In the genomic region with DNA sequence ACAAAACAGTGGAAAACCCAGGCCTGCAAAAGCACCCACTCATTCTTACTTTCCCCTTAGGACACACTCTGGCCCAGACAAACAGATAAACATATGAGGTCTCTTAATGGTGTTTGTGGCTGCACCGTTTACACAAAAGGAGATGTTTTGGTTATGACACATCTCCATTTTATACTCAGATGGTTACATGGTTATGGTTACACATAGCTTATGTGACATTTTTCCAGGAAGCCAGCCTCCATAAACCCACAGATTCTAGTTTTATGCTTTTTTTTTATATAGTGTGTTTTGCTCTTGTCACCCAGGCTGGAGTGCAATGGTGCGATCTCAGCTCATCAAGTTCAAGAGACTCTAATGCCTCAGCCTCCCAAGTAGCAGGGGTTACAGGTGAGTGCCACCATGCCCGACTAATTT, we compare ENCODE assay signal across 11 cellular contexts. TPM values are rescaled to one million over a fixed set of nuclear protein-coding genes. Genes with fewer than 3 reads are reported as not detected.
DNase-seq lines count a peak whose midpoint lies in the region; ATAC-seq lines count a peak whose summit lies in the region.
"Had no signal": no experiment of that assay in that cellular context is flagged by ENCODE, and none has a peak within 500 bp of the region (broad histone marks: within the 10 kb centered on the region; RNA-seq: fewer than 3 reads in every experiment).

No MANE protein-coding gene starts in this region.

- no peaks in the 10 kb centered on the region for H3K36me3 Mint-ChIP-seq in activated CD4-positive, alpha-beta T cell treated with anti-CD3 and anti-CD28 coated beads, Interleukin-2, amount 10 ng/mL, durations not matched to agents 7 days and 5 days (ENCODE audit: low read depth)
- peaks cover 11% of the 10 kb centered on the region for H3K36me3 Mint-ChIP-seq in central memory CD8-positive, alpha-beta T cell (ENCODE audit: insufficient read depth)

- H3K4me1 Mint-ChIP-seq in activated CD4-positive, alpha-beta T cell treated with anti-CD3 and anti-CD28 coated beads, Interleukin-2, amount 10 ng/mL, durations not matched to agents 7 days and 5 days = peaks cover 21% of the 10 kb centered on the region
- peaks cover 80% of the 10 kb centered on the region for H3K4me1 Mint-ChIP-seq in central memory CD8-positive, alpha-beta T cell

- peak; percentile 72 for ATAC-seq in central memory CD8-positive, alpha-beta T cell (replicated peaks; ENCODE audit: extremely low read depth, poor library complexity, severe bottlenecking)
- ATAC-seq in HG03135 (IDR thresholded peaks at IDR 0.05; ENCODE audit: unreplicated experiment) = no peak
- no peak for ATAC-seq in GM18873 (IDR thresholded peaks at IDR 0.05; ENCODE audit: low FRiP score, unreplicated experiment)

- POLR2A ChIA-PET in activated CD4-positive, alpha-beta T cell treated with anti-CD3 and anti-CD28 coated beads, Interleukin-2, amount 10 ng/mL, durations not matched to agents 7 days and 5 days (lab: Charles Lee) = no interaction called here

- DNase-seq in activated CD4-positive, alpha-beta T cell treated with anti-CD3 and anti-CD28 coated beads, Interleukin-2, amount 10 ng/mL, durations not matched to agents 7 days and 5 days = peak; percentile 14
- DNase-seq in activated CD4-positive, alpha-beta T cell treated with anti-CD3 and anti-CD28 coated beads, Interleukin-2, amount 50 U/mL, for 1 hour = no peak
- DNase-seq in RPMI7951 (ENCODE audit: low read depth) (peak; percentile 68), NCI-H82 treated with DMSO at 0.1 percent for 48 hours (lab: John Stamatoyannopoulos, UW; ENCODE audit: unreplicated experiment) (no peak)
- no peak for DNase-seq in central memory CD8-positive, alpha-beta T cell (ENCODE audit: low spot score in 2 of 2)
- DNase-seq in stimulated activated CD4-positive, alpha-beta T cell treated with anti-CD3 and anti-CD28 coated beads, Interleukin-2, amount 100 ng/mL, for 24 hours = peak; percentile 14 to 21
- DNase-seq: ACHN, Kasumi-1, NCI-H82 had no signal

- peaks cover 11% of the 10 kb centered on the region for H3K9me3 Mint-ChIP-seq in activated CD4-positive, alpha-beta T cell treated with anti-CD3 and anti-CD28 coated beads, Interleukin-2, amount 10 ng/mL, durations not matched to agents 7 days and 5 days
- H3K9me3 Mint-ChIP-seq in central memory CD8-positive, alpha-beta T cell = no peaks in the 10 kb centered on the region

- CTCF ChIA-PET in activated CD4-positive, alpha-beta T cell treated with anti-CD3 and anti-CD28 coated beads, Interleukin-2, amount 10 ng/mL, durations not matched to agents 7 days and 5 days (lab: Charles Lee) = interaction anchor here (1.2 to 1.5 kb wide), 3 partner anchors 12 to 258 kb away, joined by 4 read pairs; no protein-coding TSS in a partner anchor

- H3K27me3 Mint-ChIP-seq in activated CD4-positive, alpha-beta T cell treated with anti-CD3 and anti-CD28 coated beads, Interleukin-2, amount 10 ng/mL, durations not matched to agents 7 days and 5 days = peaks cover 20% of the 10 kb centered on the region
- H3K27me3 Mint-ChIP-seq in central memory CD8-positive, alpha-beta T cell = no peaks in the 10 kb centered on the region

- no peak overlapping the region for H3K4me3 Mint-ChIP-seq in activated CD4-positive, alpha-beta T cell treated with anti-CD3 and anti-CD28 coated beads, Interleukin-2, amount 10 ng/mL, durations not matched to agents 7 days and 5 days
- no peak overlapping the region for H3K4me3 Mint-ChIP-seq in central memory CD8-positive, alpha-beta T cell

- no peak overlapping the region for H3K27ac Mint-ChIP-seq in activated CD4-positive, alpha-beta T cell treated with anti-CD3 and anti-CD28 coated beads, Interleukin-2, amount 10 ng/mL, durations not matched to agents 7 days and 5 days
- peak overlapping the region; percentile 71 for H3K27ac Mint-ChIP-seq in central memory CD8-positive, alpha-beta T cell (ENCODE audit: low read depth)

RNA-seq across cellular contexts. Expression of a gene that starts 3.5 kb away (rescaled TPM):
- total RNA-seq in activated CD4-positive, alpha-beta T cell treated with anti-CD3 and anti-CD28 coated beads, Interleukin-2, amount 10 ng/mL, durations not matched to agents 7 days and 5 days = under 1 TPM in 1 of 2 experiments, not detected in 1; 0.27 TPM
- under 0.01 TPM in 1 of 2 replicates, not detected in the other for total RNA-seq in RPMI7951 (2014; rRNA removed; shearing (Covaris generic))

Comparison
In these comparisons a context has a peak if more than half of its experiments do, and no peak if none do; other contexts are left out.
1. DNase-seq: peak in activated CD4-positive, alpha-beta T cell treated with anti-CD3 and anti-CD28 coated beads, Interleukin-2, amount 10 ng/mL, durations not matched to agents 7 days and 5 days (single experiment), RPMI7951 (single experiment) and stimulated activated CD4-positive, alpha-beta T cell treated with anti-CD3 and anti-CD28 coated beads, Interleukin-2, amount 100 ng/mL, for 24 hours (2 of 2); none in activated CD4-positive, alpha-beta T cell treated with anti-CD3 and anti-CD28 coated beads, Interleukin-2, amount 50 U/mL, for 1 hour (single experiment), central memory CD8-positive, alpha-beta T cell (0 of 2) and NCI-H82 treated with DMSO at 0.1 percent for 48 hours (single experiment).